ENCODE assay signal across 38 cellular contexts in genomic region chrX:33298622-33299021, GRCh38.
"Had no signal": no experiment of that assay in that cellular context is flagged by ENCODE, and none has a peak within 500 bp of the region (broad histone marks: within the 10 kb centered on the region; RNA-seq: fewer than 3 reads in every experiment).

No MANE protein-coding gene starts in this region.

- H3K4me1 Mint-ChIP-seq: activated CD4-positive, alpha-beta memory T cell treated with anti-CD3 and anti-CD28 coated beads, Interleukin-2, amount 10 ng/mL, durations not matched to agents 7 days and 5 days; activated CD4-positive, alpha-beta T cell treated with anti-CD3 and anti-CD28 coated beads for 36 hours; activated CD4-positive, alpha-beta T cell treated with anti-CD3 and anti-CD28 coated beads, Interleukin-2, amount 10 ng/mL, durations not matched to agents 7 days and 5 days; activated CD8-positive, alpha-beta memory T cell treated with anti-CD3 and anti-CD28 coated beads, Interleukin-2, amount 10 ng/mL, durations not matched to agents 7 days and 5 days; activated naive CD4-positive, alpha-beta T cell treated with anti-CD3 and anti-CD28 coated beads, Interleukin-2, amount 10 ng/mL, durations not matched to agents 7 days and 5 days; activated naive CD4-positive, alpha-beta T cell treated with anti-CD3 and anti-CD28 coated beads, Interleukin-2, amount 50 U/mL, for 24 hours; activated naive CD8-positive, alpha-beta T cell treated with anti-CD3 and anti-CD28 coated beads, Interleukin-2, amount 10 ng/mL, durations not matched to agents 7 days and 5 days; activated naive CD8-positive, alpha-beta T cell treated with anti-CD3 and anti-CD28 coated beads, Interleukin-2, amount 50 U/mL, for 24 hours; WTC11 had no signal

- FAIRE-seq: TTC549 had no signal

- H3K4me1 ChIP-seq: ascending aorta, body of pancreas, breast epithelium had no signal

- H3K36me3 Mint-ChIP-seq: activated CD8-positive, alpha-beta memory T cell treated with anti-CD3 and anti-CD28 coated beads, Interleukin-2, amount 10 ng/mL, durations not matched to agents 7 days and 5 days; activated naive CD4-positive, alpha-beta T cell treated with anti-CD3 and anti-CD28 coated beads, Interleukin-2, amount 10 ng/mL, durations not matched to agents 7 days and 5 days; activated naive CD4-positive, alpha-beta T cell treated with anti-CD3 and anti-CD28 coated beads, Interleukin-2, amount 50 U/mL, for 24 hours; activated naive CD8-positive, alpha-beta T cell; activated naive CD8-positive, alpha-beta T cell treated with anti-CD3 and anti-CD28 coated beads, Interleukin-2, amount 10 ng/mL, durations not matched to agents 7 days and 5 days; WTC11 had no signal

- H3K4me3 ChIP-seq: ascending aorta, body of pancreas, breast epithelium had no signal

- H3K27ac Mint-ChIP-seq: activated CD4-positive, alpha-beta memory T cell treated with anti-CD3 and anti-CD28 coated beads, Interleukin-2, amount 10 ng/mL, durations not matched to agents 7 days and 5 days; activated CD4-positive, alpha-beta T cell treated with anti-CD3 and anti-CD28 coated beads for 36 hours; activated CD4-positive, alpha-beta T cell treated with anti-CD3 and anti-CD28 coated beads, Interleukin-2, amount 10 ng/mL, durations not matched to agents 7 days and 5 days; activated CD8-positive, alpha-beta memory T cell treated with anti-CD3 and anti-CD28 coated beads, Interleukin-2, amount 10 ng/mL, durations not matched to agents 7 days and 5 days; activated CD8-positive, alpha-beta T cell treated with anti-CD3 and anti-CD28 coated beads, Interleukin-2, amount 10 ng/mL, durations not matched to agents 7 days and 5 days; activated naive CD4-positive, alpha-beta T cell treated with anti-CD3 and anti-CD28 coated beads, Interleukin-2, amount 10 ng/mL, durations not matched to agents 7 days and 5 days; activated naive CD4-positive, alpha-beta T cell treated with anti-CD3 and anti-CD28 coated beads, Interleukin-2, amount 50 U/mL, for 24 hours; activated naive CD8-positive, alpha-beta T cell; activated naive CD8-positive, alpha-beta T cell treated with anti-CD3 and anti-CD28 coated beads, Interleukin-2, amount 10 ng/mL, durations not matched to agents 7 days and 5 days; activated naive CD8-positive, alpha-beta T cell treated with anti-CD3 and anti-CD28 coated beads, Interleukin-2, amount 50 U/mL, for 24 hours; activated T-cell treated with anti-CD3 and anti-CD28 coated beads, Interleukin-2, amount 50 U/mL, for 24 hours; activated T-helper 2 cell treated with anti-CD3 and anti-CD28 coated beads, Interferon-gamma antibody, Interleukin-2, Interleukin-4, amounts not matched to agents 10 μg/mL and 5 μg/mL and 100 μg/mL, durations not matched to agents 14 hours and 24 hours and 36 hours; T-helper 1 cell treated with Interleukin-12 subunit alpha and Interleukin-12 subunit beta and Interleukin-4 antibody, amounts not matched to agents 30 μg/mL and 1 μg/mL, for 36 hours; T-helper 2 cell treated with Interferon-gamma antibody and Interleukin-4, amounts not matched to agents 5 μg/mL and 100 μg/mL, for 36 hours; WTC11 had no signal

- H3K27me3 ChIP-seq: ascending aorta, body of pancreas, brain microvascular endothelial cell, breast epithelium had no signal

- H3K27ac ChIP-seq: ascending aorta, body of pancreas, brain microvascular endothelial cell, breast epithelium, WERI-Rb-1 had no signal

- DNase-seq: activated CD4-positive, alpha-beta memory T cell treated with anti-CD3 and anti-CD28 coated beads, Interleukin-2, amount 10 ng/mL, durations not matched to agents 7 days and 5 days; activated CD4-positive, alpha-beta T cell treated with anti-CD3 and anti-CD28 coated beads for 1 hour; activated CD4-positive, alpha-beta T cell treated with anti-CD3 and anti-CD28 coated beads for 36 hours; activated CD4-positive, alpha-beta T cell treated with anti-CD3 and anti-CD28 coated beads for 48 hours; activated CD4-positive, alpha-beta T cell treated with anti-CD3 and anti-CD28 coated beads, Interleukin-2, amount 10 ng/mL, durations not matched to agents 7 days and 5 days; activated CD4-positive, alpha-beta T cell treated with anti-CD3 and anti-CD28 coated beads, Interleukin-2, amount 50 U/mL, for 48 hours; activated CD4-positive, CD25-positive, alpha-beta regulatory T cell; activated CD8-positive, alpha-beta memory T cell treated with anti-CD3 and anti-CD28 coated beads for 24 hours; activated CD8-positive, alpha-beta memory T cell treated with anti-CD3 and anti-CD28 coated beads, Interleukin-2, amount 10 ng/mL, durations not matched to agents 7 days and 5 days; activated CD8-positive, alpha-beta memory T cell treated with anti-CD3 and anti-CD28 coated beads, Interleukin-2, amount 50 U/mL, for 48 hours; activated CD8-positive, alpha-beta T cell treated with anti-CD3 and anti-CD28 coated beads, Interleukin-2, amount 10 ng/mL, durations not matched to agents 7 days and 5 days; activated effector memory CD4-positive, alpha-beta T cell treated with Interleukin-2 at 50 U/mL for 16 hours; activated gamma-delta T cell; activated naive CD4-positive, alpha-beta T cell treated with anti-CD3 and anti-CD28 coated beads, Interleukin-2, amount 10 ng/mL, durations not matched to agents 7 days and 5 days; activated naive CD4-positive, alpha-beta T cell treated with Interleukin-2 at 50 U/mL for 16 hours; activated naive CD8-positive, alpha-beta T cell treated with anti-CD3 and anti-CD28 coated beads, Interleukin-2, amount 10 ng/mL, durations not matched to agents 7 days and 5 days; activated naive CD8-positive, alpha-beta T cell treated with anti-CD3 and anti-CD28 coated beads, Interleukin-2, amount 50 U/mL, for 24 hours; activated T-cell treated with anti-CD3 and anti-CD28 coated beads, Interleukin-2, amount 50 U/mL, for 24 hours; activated T-cell treated with anti-CD3 and anti-CD28 coated beads, Interleukin-2, amount 50 U/mL, for 48 hours; amygdala; anterior cingulate cortex; body of pancreas; brain microvascular endothelial cell; central memory CD4-positive, alpha-beta T cell; T-helper 1 cell; T-helper 2 cell; T-helper 9 cell; WERI-Rb-1 had no signal

- H3K4me3 Mint-ChIP-seq: activated CD4-positive, alpha-beta memory T cell treated with anti-CD3 and anti-CD28 coated beads, Interleukin-2, amount 10 ng/mL, durations not matched to agents 7 days and 5 days; activated CD4-positive, alpha-beta T cell treated with anti-CD3 and anti-CD28 coated beads for 36 hours; activated CD4-positive, alpha-beta T cell treated with anti-CD3 and anti-CD28 coated beads, Interleukin-2, amount 10 ng/mL, durations not matched to agents 7 days and 5 days; activated CD8-positive, alpha-beta memory T cell treated with anti-CD3 and anti-CD28 coated beads, Interleukin-2, amount 10 ng/mL, durations not matched to agents 7 days and 5 days; activated CD8-positive, alpha-beta T cell treated with anti-CD3 and anti-CD28 coated beads, Interleukin-2, amount 10 ng/mL, durations not matched to agents 7 days and 5 days; activated naive CD4-positive, alpha-beta T cell treated with anti-CD3 and anti-CD28 coated beads, Interleukin-2, amount 10 ng/mL, durations not matched to agents 7 days and 5 days; activated naive CD4-positive, alpha-beta T cell treated with anti-CD3 and anti-CD28 coated beads, Interleukin-2, amount 50 U/mL, for 24 hours; activated naive CD8-positive, alpha-beta T cell; activated naive CD8-positive, alpha-beta T cell treated with anti-CD3 and anti-CD28 coated beads, Interleukin-2, amount 10 ng/mL, durations not matched to agents 7 days and 5 days; activated naive CD8-positive, alpha-beta T cell treated with anti-CD3 and anti-CD28 coated beads, Interleukin-2, amount 50 U/mL, for 24 hours; activated T-cell treated with anti-CD3 and anti-CD28 coated beads, Interleukin-2, amount 50 U/mL, for 24 hours; T-helper 1 cell treated with Interleukin-12 subunit alpha and Interleukin-12 subunit beta and Interleukin-4 antibody, amounts not matched to agents 30 μg/mL and 1 μg/mL, for 36 hours; T-helper 2 cell treated with Interferon-gamma antibody and Interleukin-4, amounts not matched to agents 5 μg/mL and 100 μg/mL, for 36 hours; WTC11 had no signal

- H3K9me3 ChIP-seq: ascending aorta, body of pancreas, breast epithelium had no signal

- H3K9me3 Mint-ChIP-seq: activated CD4-positive, alpha-beta memory T cell treated with anti-CD3 and anti-CD28 coated beads, Interleukin-2, amount 10 ng/mL, durations not matched to agents 7 days and 5 days; activated CD4-positive, alpha-beta T cell treated with anti-CD3 and anti-CD28 coated beads, Interleukin-2, amount 10 ng/mL, durations not matched to agents 7 days and 5 days; activated naive CD4-positive, alpha-beta T cell treated with anti-CD3 and anti-CD28 coated beads, Interleukin-2, amount 10 ng/mL, durations not matched to agents 7 days and 5 days; activated naive CD4-positive, alpha-beta T cell treated with anti-CD3 and anti-CD28 coated beads, Interleukin-2, amount 50 U/mL, for 24 hours; activated naive CD8-positive, alpha-beta T cell treated with anti-CD3 and anti-CD28 coated beads, Interleukin-2, amount 10 ng/mL, durations not matched to agents 7 days and 5 days; activated naive CD8-positive, alpha-beta T cell treated with anti-CD3 and anti-CD28 coated beads, Interleukin-2, amount 50 U/mL, for 24 hours; activated T-cell treated with anti-CD3 and anti-CD28 coated beads, Interleukin-2, amount 50 U/mL, for 24 hours; T-helper 1 cell treated with Interleukin-12 subunit alpha and Interleukin-12 subunit beta and Interleukin-4 antibody, amounts not matched to agents 30 μg/mL and 1 μg/mL, for 36 hours; WTC11 had no signal

- H3K36me3 ChIP-seq: ascending aorta, brain microvascular endothelial cell, breast epithelium, WERI-Rb-1 had no signal

- ATAC-seq: activated CD4-positive, alpha-beta T cell treated with anti-CD3 and anti-CD28 coated beads for 36 hours; activated CD4-positive, CD25-positive, alpha-beta regulatory T cell treated with anti-CD3 and anti-CD28 coated beads, Interleukin-2, amount 50 U/mL, for 24 hours; activated CD8-positive, alpha-beta memory T cell treated with anti-CD3 and anti-CD28 coated beads, Interleukin-2, amount 10 ng/mL, durations not matched to agents 7 days and 5 days; activated CD8-positive, alpha-beta T cell treated with anti-CD3 and anti-CD28 coated beads, Interleukin-2, amount 10 ng/mL, durations not matched to agents 7 days and 5 days; activated naive CD8-positive, alpha-beta T cell treated with anti-CD3 and anti-CD28 coated beads, Interleukin-2, amount 50 U/mL, for 24 hours; body of pancreas; WTC11 had no signal

- H3K27me3 Mint-ChIP-seq: activated CD4-positive, alpha-beta memory T cell treated with anti-CD3 and anti-CD28 coated beads, Interleukin-2, amount 10 ng/mL, durations not matched to agents 7 days and 5 days; activated CD4-positive, alpha-beta T cell treated with anti-CD3 and anti-CD28 coated beads for 36 hours; activated CD4-positive, alpha-beta T cell treated with anti-CD3 and anti-CD28 coated beads, Interleukin-2, amount 10 ng/mL, durations not matched to agents 7 days and 5 days; activated CD8-positive, alpha-beta memory T cell treated with anti-CD3 and anti-CD28 coated beads, Interleukin-2, amount 10 ng/mL, durations not matched to agents 7 days and 5 days; activated naive CD4-positive, alpha-beta T cell treated with anti-CD3 and anti-CD28 coated beads, Interleukin-2, amount 10 ng/mL, durations not matched to agents 7 days and 5 days; activated naive CD4-positive, alpha-beta T cell treated with anti-CD3 and anti-CD28 coated beads, Interleukin-2, amount 50 U/mL, for 24 hours; activated naive CD8-positive, alpha-beta T cell; activated naive CD8-positive, alpha-beta T cell treated with anti-CD3 and anti-CD28 coated beads, Interleukin-2, amount 10 ng/mL, durations not matched to agents 7 days and 5 days; activated naive CD8-positive, alpha-beta T cell treated with anti-CD3 and anti-CD28 coated beads, Interleukin-2, amount 50 U/mL, for 24 hours had no signal
